ENCODE assay signal across 8 cellular contexts in genomic region chr10:52314007-52314821, GRCh38. TPM values are rescaled to one million over a fixed set of nuclear protein-coding genes. Genes with fewer than 3 reads are reported as not detected.
A peak's percentile ranks its signal among the peaks of the same experiment; 100 is the strongest.
DNase-seq lines count a peak whose midpoint lies in the region; ATAC-seq and TF ChIP-seq lines count a peak whose summit lies in the region.

DKK1 (plus strand) TSS chr10:52314281; CDS start chr10:52314435, 154 bp downstream.

- H3K36me3 Mint-ChIP-seq in dendritic cell treated with granulocyte-macrophage colony-stimulating factor and Interleukin-4, amounts not matched to agents 40 ng/mL and 50 ng/mL, for 4 days (ENCODE audit: low read depth) = no peaks in the 10 kb centered on the region
- peaks cover 6% of the 10 kb centered on the region for H3K36me3 Mint-ChIP-seq in stimulated activated effector memory CD8-positive, alpha-beta T cell treated with anti-CD3 and anti-CD28 coated beads, Interleukin-12 subunit alpha, Interleukin-12 subunit beta, amount 100 ng/mL, for 72 hours

- H3K4me3 Mint-ChIP-seq in dendritic cell treated with granulocyte-macrophage colony-stimulating factor and Interleukin-4, amounts not matched to agents 40 ng/mL and 50 ng/mL, for 4 days = peak within 1 kb of the TSS; percentile 40
- H3K4me3 Mint-ChIP-seq in stimulated activated effector memory CD8-positive, alpha-beta T cell treated with anti-CD3 and anti-CD28 coated beads, Interleukin-12 subunit alpha, Interleukin-12 subunit beta, amount 100 ng/mL, for 72 hours = peak within 1 kb of the TSS; percentile 30

- peaks cover 58% of the 10 kb centered on the region for H3K27me3 Mint-ChIP-seq in dendritic cell treated with granulocyte-macrophage colony-stimulating factor and Interleukin-4, amounts not matched to agents 40 ng/mL and 50 ng/mL, for 4 days

- peaks cover 20% of the 10 kb centered on the region for H3K4me1 Mint-ChIP-seq in dendritic cell treated with granulocyte-macrophage colony-stimulating factor and Interleukin-4, amounts not matched to agents 40 ng/mL and 50 ng/mL, for 4 days (ENCODE audit: low read depth)
- H3K4me1 Mint-ChIP-seq in stimulated activated effector memory CD8-positive, alpha-beta T cell treated with anti-CD3 and anti-CD28 coated beads, Interleukin-12 subunit alpha, Interleukin-12 subunit beta, amount 100 ng/mL, for 72 hours = no peaks in the 10 kb centered on the region

- intact Hi-C loops in dendritic cell treated with granulocyte-macrophage colony-stimulating factor and Interleukin-4, amounts not matched to agents 40 ng/mL and 50 ng/mL, for 4 days (cut with micrococcal nuclease) = no loop called here

- no peaks in the 10 kb centered on the region for H3K9me3 Mint-ChIP-seq in dendritic cell treated with granulocyte-macrophage colony-stimulating factor and Interleukin-4, amounts not matched to agents 40 ng/mL and 50 ng/mL, for 4 days
- H3K9me3 Mint-ChIP-seq in stimulated activated effector memory CD8-positive, alpha-beta T cell treated with anti-CD3 and anti-CD28 coated beads, Interleukin-12 subunit alpha, Interleukin-12 subunit beta, amount 100 ng/mL, for 72 hours = no peaks in the 10 kb centered on the region

- POLR2A ChIA-PET in HEK293T (lab: Yijun Ruan, JAX) = interaction anchor here (0.7 to 1.2 kb wide), 2 partner anchors 12 to 175 kb away, joined by 3 to 4 read pairs; no protein-coding TSS in a partner anchor

- DNase-seq in ELF-1 (ENCODE audit: low read depth, low spot score) (peak; percentile 94), HEK293T (ENCODE audit: extremely low spot score) (peak; percentile 90), SHP77 (lab: John Stamatoyannopoulos, UW) (peak; percentile 7 to 24), left lobe of liver (ENCODE audit: low spot score) (peak; percentile 52)
- DNase-seq in stimulated activated effector memory CD8-positive, alpha-beta T cell treated with anti-CD3 and anti-CD28 coated beads, Interleukin-12 subunit alpha, Interleukin-12 subunit beta, amount 100 ng/mL, for 72 hours (ENCODE audit: low spot score in 2 of 2) = no peak
- no peak for DNase-seq in stimulated activated naive CD4-positive, alpha-beta T cell treated with Interleukin-2 at 50 U/mL for 16 hours (lab: John Stamatoyannopoulos, UW)

- ATAC-seq in left lobe of liver = peak; percentile 92
- peak; percentile 24 for ATAC-seq in stimulated activated effector memory CD8-positive, alpha-beta T cell treated with anti-CD3 and anti-CD28 coated beads, Interleukin-12 subunit alpha, Interleukin-12 subunit beta, amount 100 ng/mL, for 72 hours
- ATAC-seq in HG03159 (IDR thresholded peaks at IDR 0.05; ENCODE audit: unreplicated experiment) = no peak

- no peak within 1 kb of the TSS for H3K27ac Mint-ChIP-seq in dendritic cell treated with granulocyte-macrophage colony-stimulating factor and Interleukin-4, amounts not matched to agents 40 ng/mL and 50 ng/mL, for 4 days
- no peak within 1 kb of the TSS for H3K27ac Mint-ChIP-seq in stimulated activated effector memory CD8-positive, alpha-beta T cell treated with anti-CD3 and anti-CD28 coated beads, Interleukin-12 subunit alpha, Interleukin-12 subunit beta, amount 100 ng/mL, for 72 hours

- CTCF ChIA-PET in HEK293T (lab: Yijun Ruan, JAX) = interaction anchor here (0.5 to 3.5 kb wide), 20 partner anchors 12 to 674 kb away, joined by 3 to 30 read pairs (median 3); no protein-coding TSS in a partner anchor

TF ChIP-seq in HEK293T, 16 proteins besides CTCF, POLR2A, EP300 and RAD21:
- TF ChIP-seq L3MBTL2 (conservative IDR thresholded peaks at IDR 0.05) (peak; percentile 49), PKNOX1 (IDR thresholded peaks at IDR 0.05) (no peak)

RNA-seq across cellular contexts. Expression of gene DKK1, which starts in this region (rescaled TPM):
- total RNA-seq in left lobe of liver = 0.38 TPM

Comparison
In these comparisons a context has a peak if more than half of its experiments do, and no peak if none do; other contexts are left out.
1. Peak in DNase-seq and ATAC-seq in left lobe of liver; RNA of the gene not detected or under 1 TPM.
2. DNase-seq: peak in ELF-1 (single experiment), HEK293T (single experiment) and SHP77 (2 of 2); none in stimulated activated effector memory CD8-positive, alpha-beta T cell treated with anti-CD3 and anti-CD28 coated beads, Interleukin-12 subunit alpha, Interleukin-12 subunit beta, amount 100 ng/mL, for 72 hours (0 of 2) and stimulated activated naive CD4-positive, alpha-beta T cell treated with Interleukin-2 at 50 U/mL for 16 hours (single experiment).